ENCODE assay signal across 8 cellular contexts in the genomic region with DNA sequence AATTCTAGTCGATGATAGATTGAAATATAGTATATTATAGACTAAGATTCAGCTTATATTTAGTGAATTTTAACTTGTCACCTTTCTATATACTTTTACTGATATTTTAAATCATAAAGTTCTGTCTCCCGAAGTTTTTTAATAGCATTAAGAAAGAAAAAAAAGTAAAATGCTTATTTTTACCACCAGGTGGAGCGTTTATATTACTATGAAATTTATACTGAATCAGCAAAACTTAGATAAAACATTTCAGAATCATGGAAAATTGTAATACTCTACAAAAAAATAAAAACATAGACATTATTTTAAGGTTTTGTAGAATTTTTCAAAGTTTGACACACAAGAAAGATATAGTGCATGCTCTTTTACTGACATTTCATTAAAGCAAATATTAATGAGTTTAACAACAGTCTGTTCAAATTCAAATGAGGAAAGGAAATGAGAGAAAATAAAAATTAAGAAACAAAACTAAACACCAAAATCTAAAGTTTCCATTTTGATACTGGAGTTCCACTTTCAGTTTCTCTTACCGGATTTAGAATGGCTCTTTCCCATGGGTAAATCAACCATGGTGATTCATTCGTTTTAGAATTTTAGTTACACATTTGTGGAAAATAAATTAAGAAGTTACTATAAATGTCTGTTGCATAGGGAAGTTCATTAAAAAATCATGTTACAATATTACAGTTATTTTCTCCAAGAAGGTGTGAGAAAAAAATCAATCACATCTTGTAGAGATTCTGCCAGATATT.
DNase-seq lines count a peak whose midpoint lies in the region; ATAC-seq and TF ChIP-seq lines count a peak whose summit lies in the region.

No MANE protein-coding gene starts in this region.

- H3K36me3 ChIP-seq in gastrocnemius medialis: no peaks in the 10 kb centered on the region

- H3K27ac Mint-ChIP-seq in activated CD4-positive, alpha-beta T cell treated with anti-CD3 and anti-CD28 coated beads, Interleukin-2, amount 10 ng/mL, durations not matched to agents 7 days and 5 days: no peak overlapping the region
- H3K27ac Mint-ChIP-seq in activated CD4-positive, alpha-beta T cell treated with anti-CD3 and anti-CD28 coated beads, Interleukin-2, amount 10 ng/mL, durations not matched to agents 24 days and 14 days: no peak overlapping the region

- H3K9me3 ChIP-seq in gastrocnemius medialis: no peaks in the 10 kb centered on the region

- no peaks in the 10 kb centered on the region for H3K4me1 Mint-ChIP-seq in activated CD4-positive, alpha-beta T cell treated with anti-CD3 and anti-CD28 coated beads, Interleukin-2, amount 10 ng/mL, durations not matched to agents 7 days and 5 days
- H3K4me1 Mint-ChIP-seq in activated CD4-positive, alpha-beta T cell treated with anti-CD3 and anti-CD28 coated beads, Interleukin-2, amount 10 ng/mL, durations not matched to agents 24 days and 14 days: no peaks in the 10 kb centered on the region

- no peaks in the 10 kb centered on the region for H3K36me3 Mint-ChIP-seq in activated CD4-positive, alpha-beta T cell treated with anti-CD3 and anti-CD28 coated beads, Interleukin-2, amount 10 ng/mL, durations not matched to agents 7 days and 5 days (ENCODE audit: low read depth)
- no peaks in the 10 kb centered on the region for H3K36me3 Mint-ChIP-seq in activated CD4-positive, alpha-beta T cell treated with anti-CD3 and anti-CD28 coated beads, Interleukin-2, amount 10 ng/mL, durations not matched to agents 24 days and 14 days (ENCODE audit: low read depth)

- no peak for ATAC-seq in gastrocnemius medialis
- ATAC-seq in GM19023 (IDR thresholded peaks at IDR 0.05; ENCODE audit: unreplicated experiment): no peak

- H3K4me3 Mint-ChIP-seq in activated CD4-positive, alpha-beta T cell treated with anti-CD3 and anti-CD28 coated beads, Interleukin-2, amount 10 ng/mL, durations not matched to agents 7 days and 5 days: peak overlapping the region; percentile 7
- no peak overlapping the region for H3K4me3 Mint-ChIP-seq in activated CD4-positive, alpha-beta T cell treated with anti-CD3 and anti-CD28 coated beads, Interleukin-2, amount 10 ng/mL, durations not matched to agents 24 days and 14 days

- TF ChIP-seq POLR2A in gastrocnemius medialis (IDR thresholded peaks at IDR 0.05): no peak

- POLR2A ChIA-PET in activated CD4-positive, alpha-beta T cell treated with anti-CD3 and anti-CD28 coated beads, Interleukin-2, amount 10 ng/mL, durations not matched to agents 7 days and 5 days (lab: Charles Lee): interaction anchor here (0.5 kb wide), 1 partner anchor 1316 kb away, joined by 3 read pairs; no protein-coding TSS in a partner anchor

- no peak overlapping the region for H3K27ac ChIP-seq in gastrocnemius medialis

- in situ Hi-C loops in gastrocnemius medialis (cut with MboI; ENCODE audit: low sequenced_read_pairs in 4 of 4): no loop called here

- H3K27me3 ChIP-seq in gastrocnemius medialis: no peaks in the 10 kb centered on the region

- no peaks in the 10 kb centered on the region for H3K9me3 Mint-ChIP-seq in activated CD4-positive, alpha-beta T cell treated with anti-CD3 and anti-CD28 coated beads, Interleukin-2, amount 10 ng/mL, durations not matched to agents 7 days and 5 days
- H3K9me3 Mint-ChIP-seq in activated CD4-positive, alpha-beta T cell treated with anti-CD3 and anti-CD28 coated beads, Interleukin-2, amount 10 ng/mL, durations not matched to agents 24 days and 14 days: no peaks in the 10 kb centered on the region

- H3K4me1 ChIP-seq in gastrocnemius medialis: no peaks in the 10 kb centered on the region

- no peak for TF ChIP-seq CTCF in gastrocnemius medialis (IDR thresholded peaks at IDR 0.05 in 4 of 5, conservative IDR thresholded peaks at IDR 0.05 in 1 of 5)

- intact Hi-C loops in activated CD4-positive, alpha-beta T cell treated with anti-CD3 and anti-CD28 coated beads, Interleukin-2, amount 10 ng/mL, durations not matched to agents 24 days and 14 days (cut with micrococcal nuclease): no loop called here
- intact Hi-C loops in gastrocnemius medialis (cut with DNase I; ENCODE audit: low total_unique reads): no loop called here

- peak overlapping the region in 1 of 4 donors; percentile 20 for H3K4me3 ChIP-seq in gastrocnemius medialis

- DNase-seq in activated CD4-positive, alpha-beta T cell treated with anti-CD3 and anti-CD28 coated beads, Interleukin-2, amount 10 ng/mL, durations not matched to agents 7 days and 5 days: no peak
- DNase-seq in activated CD4-positive, alpha-beta T cell treated with anti-CD3 and anti-CD28 coated beads, Interleukin-2, amount 10 ng/mL, durations not matched to agents 24 days and 14 days: no peak
- peak; percentile 22 for DNase-seq in NCI-H2171 (lab: John Stamatoyannopoulos, UW)
- peak; percentile 0 for DNase-seq in dermis blood vessel endothelial cell
- peak; percentile 48 for DNase-seq in superior temporal gyrus (ENCODE audit: extremely low spot score)
- no peak for DNase-seq in gastrocnemius medialis
- DNase-seq in NCI-H2196 treated with DMSO at 0.1 percent for 48 hours (lab: John Stamatoyannopoulos, UW; ENCODE audit: unreplicated experiment): no peak

- CTCF ChIA-PET in activated CD4-positive, alpha-beta T cell treated with anti-CD3 and anti-CD28 coated beads, Interleukin-2, amount 10 ng/mL, durations not matched to agents 7 days and 5 days (lab: Charles Lee): no interaction called here

- no peaks in the 10 kb centered on the region for H3K27me3 Mint-ChIP-seq in activated CD4-positive, alpha-beta T cell treated with anti-CD3 and anti-CD28 coated beads, Interleukin-2, amount 10 ng/mL, durations not matched to agents 7 days and 5 days
- H3K27me3 Mint-ChIP-seq in activated CD4-positive, alpha-beta T cell treated with anti-CD3 and anti-CD28 coated beads, Interleukin-2, amount 10 ng/mL, durations not matched to agents 24 days and 14 days: no peaks in the 10 kb centered on the region

Comparison
In these comparisons a context has a peak if more than half of its experiments do, and no peak if none do; other contexts are left out.
1. DNase-seq: peak in NCI-H2171 (single experiment), dermis blood vessel endothelial cell (single experiment) and superior temporal gyrus (single experiment); none in activated CD4-positive, alpha-beta T cell treated with anti-CD3 and anti-CD28 coated beads, Interleukin-2, amount 10 ng/mL, durations not matched to agents 7 days and 5 days (single experiment), activated CD4-positive, alpha-beta T cell treated with anti-CD3 and anti-CD28 coated beads, Interleukin-2, amount 10 ng/mL, durations not matched to agents 24 days and 14 days (single experiment), gastrocnemius medialis (0 of 2) and NCI-H2196 treated with DMSO at 0.1 percent for 48 hours (single experiment).